In the genomic region with DNA sequence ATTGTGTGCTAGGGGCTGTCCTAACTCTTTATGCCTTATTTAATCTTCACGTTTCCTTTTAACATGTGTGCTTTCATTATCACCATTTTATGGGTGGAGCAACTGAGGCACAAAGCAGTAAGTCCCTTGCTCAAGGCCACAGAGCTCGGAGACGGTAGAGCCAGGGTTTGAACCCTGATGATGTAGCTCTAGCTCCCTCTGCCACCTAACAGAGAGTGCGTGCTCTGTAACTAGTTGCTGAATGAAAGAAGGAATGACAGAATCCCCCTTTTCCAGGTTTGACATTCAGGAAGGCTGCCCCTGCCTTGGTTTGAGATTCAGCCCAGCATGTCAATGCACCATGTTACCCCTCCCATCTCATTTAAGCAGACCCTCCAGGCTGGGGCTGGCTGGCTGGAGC, we compare ENCODE assay signal across 18 cellular contexts.
DNase-seq lines count a peak whose midpoint lies in the region; ATAC-seq, FAIRE-seq and TF ChIP-seq lines count a peak whose summit lies in the region.
"Had no signal": no experiment of that assay in that cellular context is flagged by ENCODE, and none has a peak within 500 bp of the region (broad histone marks: within the 10 kb centered on the region; RNA-seq: fewer than 3 reads in every experiment).

No MANE protein-coding gene starts in this region.

- RAD21 ChIA-PET in HCT116 (lab: Charles Lee; ENCODE audit: low non-redundant PET in 1 of 2, low total read pairs in 2 of 2, uncharacterized antibody in 2 of 2, unreplicated experiment in 2 of 2), result no interaction called here

- H3K4me2 ChIP-seq in HCT116 (ENCODE audit: low read length), result no peak overlapping the region
- no peak overlapping the region for H3K4me2 ChIP-seq in H1 (ENCODE audit: insufficient read depth in 1 of 2, low read depth in 2 of 2, low read length in 2 of 2)
- H3K4me2 ChIP-seq: PC-9 had no signal

- H3K9me2 ChIP-seq in HCT116 (ENCODE audit: insufficient read depth), result no peaks in the 10 kb centered on the region

- H3K18ac ChIP-seq in H1 (ENCODE audit: extremely low read depth, low read length), result no peak overlapping the region

- no peak overlapping the region for H3K4ac ChIP-seq in H1 (replicated peaks; ENCODE audit: insufficient read length, low read depth, low read length)

- H3K4me3 ChIP-seq in HCT116 (replicated peaks in 1 of 2; ENCODE audit: low read depth in 1 of 2, low read length in 2 of 2), result no peak overlapping the region
- no peak overlapping the region for H3K4me3 ChIP-seq in WERI-Rb-1 (ENCODE audit: low read depth, low read length)
- no peak overlapping the region for H3K4me3 ChIP-seq in H1 (ENCODE audit: extremely low read depth in 1 of 4, insufficient read depth in 2 of 4, low read depth in 3 of 4, low read length in 4 of 4)
- no peak overlapping the region for H3K4me3 ChIP-seq in A673 (ENCODE audit: low read depth, low read length, poor library complexity, severe bottlenecking)
- H3K4me3 ChIP-seq: PC-9, SJCRH30 had no signal

- no peak overlapping the region for H2BK120ac ChIP-seq in H1 (replicated peaks; ENCODE audit: low read depth, low read length)

- no peaks in the 10 kb centered on the region for H3K79me1 ChIP-seq in H1 (ENCODE audit: low read depth, low read length)

- H4K8ac ChIP-seq in H1 (ENCODE audit: extremely low read depth, insufficient read depth, low read length), result no peak overlapping the region

- no peak overlapping the region for H3K14ac ChIP-seq in H1 (ENCODE audit: insufficient read length)

- no peak overlapping the region for H3K9ac ChIP-seq in HCT116 (ENCODE audit: low read length)
- no peak overlapping the region for H3K9ac ChIP-seq in H1 (replicated peaks in 1 of 4; ENCODE audit: extremely low read depth in 1 of 4, low read depth in 3 of 4, low read length in 3 of 4)

- H3K27me3 Mint-ChIP-seq in type B pancreatic cell, result peaks cover 6% of the 10 kb centered on the region
- H3K27me3 Mint-ChIP-seq in stimulated activated naive B cell treated with anti-CD40 and anti-IgM and Interleukin-4, amounts not matched to agents 10 μg/mL and 1 μg/mL and 100 μg/mL, for 72 hours, result peaks cover 3 to 11% of the 10 kb centered on the region in 2 donors

- WGBS in H1 (ENCODE audit: extremely low coverage in 1 of 2, insufficient coverage in 1 of 2, insufficient read length in 1 of 2, insufficient replicate concordance in 2 of 2, low coverage in 1 of 2, low lambda C conversion rate in 2 of 2, missing lambda C conversion rate in 1 of 2), 2 experiments, result 84% methylated on average over 4 of the region's 4 CpGs; no CpG with 5 or more reads in 1 of the 2 experiments

- no peak overlapping the region for H4K91ac ChIP-seq in H1 (replicated peaks; ENCODE audit: insufficient read length, low read length)

- no peaks in the 10 kb centered on the region for H3K79me2 ChIP-seq in HCT116 (ENCODE audit: insufficient read depth, low read length)
- H3K79me2 ChIP-seq in H1 (ENCODE audit: control insufficient read depth in 1 of 2, insufficient read depth in 2 of 2, low read length in 2 of 2), result no peaks in the 10 kb centered on the region

- peak; percentile 27 for DNase-seq in Ammon's horn (ENCODE audit: low spot score)
- DNase-seq in HCT116 (ENCODE audit: low read depth, low spot score), result no peak
- no peak for DNase-seq in WERI-Rb-1
- no peak for DNase-seq in H1 (ENCODE audit: low read depth in 1 of 2, low spot score in 2 of 2)
- no peak for DNase-seq in type B pancreatic cell (ENCODE audit: extremely low spot score, unreplicated experiment)
- DNase-seq in stimulated activated naive B cell treated with anti-CD40 and anti-IgM and Interleukin-4, amounts not matched to agents 10 μg/mL and 1 μg/mL and 100 μg/mL, for 72 hours, result no peak
- no peak for DNase-seq in NCI-H526 treated with DMSO at 0.1 percent for 48 hours (lab: John Stamatoyannopoulos, UW)
- no peak for DNase-seq in A673 (ENCODE audit: low spot score)
- DNase-seq: 8988T; Caco-2; CD4-positive, alpha-beta T cell; GF-D8; H7; MV-4-11; NCI-H2107; PC-9 had no signal

- H3K27ac Mint-ChIP-seq in type B pancreatic cell, result no peak overlapping the region
- no peak overlapping the region for H3K27ac Mint-ChIP-seq in stimulated activated naive B cell treated with anti-CD40 and anti-IgM and Interleukin-4, amounts not matched to agents 10 μg/mL and 1 μg/mL and 100 μg/mL, for 72 hours
- H3K27ac Mint-ChIP-seq: CD4-positive, alpha-beta T cell had no signal

- H3K4me1 Mint-ChIP-seq in type B pancreatic cell (ENCODE audit: unreplicated experiment), result peaks cover 22% of the 10 kb centered on the region
- H3K4me1 Mint-ChIP-seq in stimulated activated naive B cell treated with anti-CD40 and anti-IgM and Interleukin-4, amounts not matched to agents 10 μg/mL and 1 μg/mL and 100 μg/mL, for 72 hours, result no peaks in the 10 kb centered on the region

- no peak overlapping the region for H2BK12ac ChIP-seq in H1 (ENCODE audit: low read depth, low read length)

- H3K27me3 ChIP-seq in HCT116 (ENCODE audit: insufficient read depth, low read length), result peaks cover 46% of the 10 kb centered on the region
- peaks cover 20% of the 10 kb centered on the region for H3K27me3 ChIP-seq in WERI-Rb-1 (ENCODE audit: insufficient read depth, low read depth, severe bottlenecking)
- H3K27me3 ChIP-seq in H1 (replicated peaks in 1 of 4; ENCODE audit: control insufficient read depth in 3 of 4, extremely low read depth in 1 of 4, insufficient read depth in 3 of 4, low read length in 3 of 4), result no peaks in the 10 kb centered on the region
- H3K27me3 ChIP-seq in A673 (replicated peaks; ENCODE audit: insufficient read depth, low read depth, low read length, poor library complexity), result no peaks in the 10 kb centered on the region
- H3K27me3 ChIP-seq: SJCRH30 had no signal

- peaks cover 4% of the 10 kb centered on the region for H3K9me3 Mint-ChIP-seq in type B pancreatic cell
- H3K9me3 Mint-ChIP-seq in stimulated activated naive B cell treated with anti-CD40 and anti-IgM and Interleukin-4, amounts not matched to agents 10 μg/mL and 1 μg/mL and 100 μg/mL, for 72 hours, result no peaks in the 10 kb centered on the region
- H3K9me3 Mint-ChIP-seq: CD4-positive, alpha-beta T cell had no signal

- no peaks in the 10 kb centered on the region for H3K36me3 ChIP-seq in HCT116 (ENCODE audit: control insufficient read depth in 1 of 2, insufficient read depth in 2 of 2, low read length in 2 of 2)
- no peaks in the 10 kb centered on the region for H3K36me3 ChIP-seq in WERI-Rb-1
- no peaks in the 10 kb centered on the region for H3K36me3 ChIP-seq in H1 (ENCODE audit: control insufficient read depth in 2 of 4, insufficient read depth in 4 of 4, low read length in 3 of 4)
- H3K36me3 ChIP-seq in A673 (ENCODE audit: insufficient read depth, low read length, poor library complexity, severe bottlenecking), result no peaks in the 10 kb centered on the region
- H3K36me3 ChIP-seq: SJCRH30 had no signal

- FAIRE-seq in H1 (lab: Jason Lieb, UNC), result no peak
- FAIRE-seq: HTR-8/SVneo had no signal

- BruUV-seq in HCT116 (replicated peaks; lab: Mats Ljungman, UMichigan) (no TSS peak), A673 (replicated peaks; lab: Mats Ljungman, UMichigan) (no TSS peak)

- no peak overlapping the region for H3K23ac ChIP-seq in H1 (ENCODE audit: insufficient read length)

- no peak for ATAC-seq in HCT116
- ATAC-seq in stimulated activated naive B cell treated with anti-CD40 and anti-IgM and Interleukin-4, amounts not matched to agents 10 μg/mL and 1 μg/mL and 100 μg/mL, for 72 hours (replicated peaks), result no peak

- no peak overlapping the region for H3K56ac ChIP-seq in H1 (replicated peaks; ENCODE audit: insufficient read length, low read depth, low read length)

- H3K4me1 ChIP-seq in HCT116 (ENCODE audit: control insufficient read depth in 1 of 2, insufficient read depth in 2 of 2, low read length in 2 of 2) (no peaks in the 10 kb centered on the region), H1 (replicated peaks in 1 of 4; ENCODE audit: control insufficient read depth in 3 of 4, insufficient read depth in 4 of 4, low read length in 3 of 4) (no peaks in the 10 kb centered on the region; a peak in 1 of 7 replicates), A673 (ENCODE audit: insufficient read depth, low read length, poor library complexity, severe bottlenecking) (no peaks in the 10 kb centered on the region)

- H4K20me1 ChIP-seq in HCT116 (ENCODE audit: insufficient read depth) (no peaks in the 10 kb centered on the region), H1 (replicated peaks in 1 of 2; ENCODE audit: control insufficient read depth in 1 of 2, insufficient read depth in 2 of 2, low read length in 2 of 2) (peaks cover 0 to 2% of the 10 kb centered on the region in 2 experiments)

- no peak overlapping the region for H2AK5ac ChIP-seq in H1 (ENCODE audit: low read depth, low read length)

- TF ChIP-seq EP300 in H1 (IDR thresholded peaks at IDR 0.05; ENCODE audit: borderline replicate concordance in 1 of 2, low read depth in 2 of 2, low read length in 2 of 2), result no peak

- no peak overlapping the region for H3K4me3 Mint-ChIP-seq in type B pancreatic cell
- no peak overlapping the region for H3K4me3 Mint-ChIP-seq in stimulated activated naive B cell treated with anti-CD40 and anti-IgM and Interleukin-4, amounts not matched to agents 10 μg/mL and 1 μg/mL and 100 μg/mL, for 72 hours
- H3K4me3 Mint-ChIP-seq: CD4-positive, alpha-beta T cell had no signal

- H4K5ac ChIP-seq in H1 (ENCODE audit: insufficient read length, low read depth, low read length), result no peak overlapping the region

- H2BK5ac ChIP-seq in H1 (ENCODE audit: low read depth, low read length), result no peak overlapping the region

- H2BK15ac ChIP-seq in H1 (ENCODE audit: low read length), result no peak overlapping the region

- TF ChIP-seq CTCF in HCT116 (IDR thresholded peaks at IDR 0.05 in 2 of 3, conservative IDR thresholded peaks at IDR 0.05 in 1 of 3; ENCODE audit: borderline replicate concordance in 1 of 3, insufficient read depth in 1 of 3, low read depth in 2 of 3, low read length in 2 of 3), result no peak
- TF ChIP-seq CTCF in WERI-Rb-1 (IDR thresholded peaks at IDR 0.05; ENCODE audit: low read depth, low read length), result peak; percentile 20; the same call in 1 of the 2 replicates
- TF ChIP-seq CTCF in H1 (IDR thresholded peaks at IDR 0.05; ENCODE audit: control extremely low read depth in 1 of 3, insufficient read depth in 1 of 3, low read depth in 1 of 3, low read length in 3 of 3), result peak in 2 of 3 experiments; percentile 22 to 27; a peak in 2 of 4 replicates
- no peak for TF ChIP-seq CTCF in type B pancreatic cell (conservative IDR thresholded peaks at IDR 0.05)
- no peak for TF ChIP-seq CTCF in A673 (conservative IDR thresholded peaks at IDR 0.05; ENCODE audit: low read depth, low read length)

- H3K27ac ChIP-seq in HCT116 (ENCODE audit: low read depth, low read length) (no peak overlapping the region), WERI-Rb-1 (no peak overlapping the region), H1 (ENCODE audit: low read depth, low read length) (no peak overlapping the region), A673 (ENCODE audit: low read depth, low read length, poor library complexity, severe bottlenecking) (no peak overlapping the region)
- H3K27ac ChIP-seq: PC-9, SJCRH30 had no signal

- no peaks in the 10 kb centered on the region for H3K36me3 Mint-ChIP-seq in type B pancreatic cell
- H3K36me3 Mint-ChIP-seq in stimulated activated naive B cell treated with anti-CD40 and anti-IgM and Interleukin-4, amounts not matched to agents 10 μg/mL and 1 μg/mL and 100 μg/mL, for 72 hours, result no peaks in the 10 kb centered on the region

- H3K9me3 ChIP-seq in HCT116 (ENCODE audit: control insufficient read depth in 1 of 2, insufficient read depth in 1 of 2, low read depth in 1 of 2, low read length in 2 of 2), result no peaks in the 10 kb centered on the region
- H3K9me3 ChIP-seq in WERI-Rb-1 (ENCODE audit: severe bottlenecking), result no peaks in the 10 kb centered on the region
- no peaks in the 10 kb centered on the region for H3K9me3 ChIP-seq in H1 (ENCODE audit: insufficient read depth in 2 of 2, low read depth in 1 of 2, low read length in 1 of 2)
- no peaks in the 10 kb centered on the region for H3K9me3 ChIP-seq in A673 (ENCODE audit: low read depth, low read length, poor library complexity, severe bottlenecking)
- H3K9me3 ChIP-seq: Caco-2, SJCRH30 had no signal

- no peak for TF ChIP-seq POLR2A in HCT116 (IDR thresholded peaks at IDR 0.05; ENCODE audit: borderline replicate concordance, extremely low read depth, insufficient read depth, insufficient read length)
- no peak for TF ChIP-seq POLR2A in H1 (IDR thresholded peaks at IDR 0.05; ENCODE audit: control extremely low read depth in 1 of 2, low read depth in 2 of 2, low read length in 2 of 2)

- H2AFZ ChIP-seq in HCT116 (ENCODE audit: low read depth, low read length, poor library complexity, severe bottlenecking) (no peak overlapping the region), H1 (ENCODE audit: low read length) (no peak overlapping the region)
- H2AFZ ChIP-seq: PC-9 had no signal

- TF ChIP-seq RAD21 in HCT116 (IDR thresholded peaks at IDR 0.05; ENCODE audit: low read depth), result peak; percentile 35; the same call in 1 of the 2 replicates
- peak; percentile 53 to 62 for TF ChIP-seq RAD21 in H1 (IDR thresholded peaks at IDR 0.05 in 1 of 2, conservative IDR thresholded peaks at IDR 0.05 in 1 of 2; ENCODE audit: low read depth in 2 of 2, low read length in 2 of 2)

- H3K23me2 ChIP-seq in H1 (ENCODE audit: low read depth, low read length), result 0 out of 2 replicates have a peak, but pooled peaks cover 2% of the 10 kb centered on the region

- CTCF ChIA-PET in HCT116 (lab: Charles Lee), result no interaction called here
- CTCF ChIA-PET in H1 (lab: Charles Lee; ENCODE audit: partially characterized antibody), result interaction anchor here (0.6 to 2.4 kb wide), 11 partner anchors 12 to 450 kb away, joined by 3 to 11 read pairs (median 3); no protein-coding TSS in a partner anchor
- CTCF ChIA-PET in A673 (lab: Charles Lee), result no interaction called here

- POLR2A ChIA-PET in HCT116 (lab: Charles Lee) (no interaction called here), H1 (lab: Charles Lee; ENCODE audit: partially characterized antibody) (interaction anchor here (1.2 kb wide), 1 partner anchor 158 kb away, joined by 3 read pairs; no protein-coding TSS in a partner anchor), A673 (lab: Charles Lee; ENCODE audit: low non-redundant PET) (no interaction called here)

- no peak overlapping the region for H2BK20ac ChIP-seq in H1 (ENCODE audit: low read length)

- intact Hi-C loops in HCT116 (cut with micrococcal nuclease) (no loop called here), A673 (cut with micrococcal nuclease; ENCODE audit: unreplicated experiment) (no loop called here)

Comparison
In these comparisons a context has a peak if more than half of its experiments do, and no peak if none do; other contexts are left out.
1. CTCF ChIP-seq: peak in WERI-Rb-1 (single experiment) and H1 (2 of 3); none in HCT116 (0 of 3), type B pancreatic cell (single experiment) and A673 (single experiment).